ENCODE assay signal across 1 cellular context in the genomic region with DNA sequence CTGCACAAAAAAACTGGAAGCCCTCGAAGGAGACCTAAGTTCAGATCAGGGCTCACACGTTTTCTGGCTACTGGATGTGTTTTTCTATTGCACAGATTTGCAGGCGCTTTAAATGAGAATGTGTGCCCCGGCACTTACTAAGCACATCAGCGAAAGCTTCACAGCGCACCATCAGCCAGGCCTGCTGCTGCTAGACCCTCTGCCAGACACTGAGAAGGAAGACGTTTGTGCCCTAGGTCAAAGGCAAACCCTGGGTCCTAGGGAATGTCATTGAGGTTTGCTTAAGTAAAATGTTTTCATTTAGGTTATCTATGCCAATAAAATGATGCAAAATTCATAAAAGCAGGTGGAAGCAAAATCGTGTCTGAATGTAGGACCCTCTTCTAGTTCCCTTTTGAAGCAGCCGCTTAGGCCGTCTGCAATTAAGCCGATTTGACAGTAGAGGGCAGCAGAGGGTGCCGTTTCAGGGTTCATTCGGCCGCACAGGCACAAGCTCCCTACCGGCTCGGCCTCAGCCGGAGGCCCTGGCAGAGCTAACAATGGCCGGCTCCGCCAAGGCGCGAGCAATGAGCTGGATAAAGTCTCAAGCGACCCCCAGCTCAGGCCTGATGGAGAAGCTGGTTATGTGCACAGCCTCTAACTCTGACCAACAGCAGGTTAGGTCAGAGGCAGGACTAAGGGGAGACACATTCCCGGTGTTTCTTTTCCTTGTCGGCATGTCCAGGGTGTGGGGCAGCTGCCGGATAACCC.
TF ChIP-seq lines count a peak whose summit lies in the region.

No MANE protein-coding gene starts in this region.

TF ChIP-seq in HepG2, 621 proteins besides CTCF, POLR2A, EP300 and RAD21 (continued from another document):
- TF ChIP-seq, protein P1, sequence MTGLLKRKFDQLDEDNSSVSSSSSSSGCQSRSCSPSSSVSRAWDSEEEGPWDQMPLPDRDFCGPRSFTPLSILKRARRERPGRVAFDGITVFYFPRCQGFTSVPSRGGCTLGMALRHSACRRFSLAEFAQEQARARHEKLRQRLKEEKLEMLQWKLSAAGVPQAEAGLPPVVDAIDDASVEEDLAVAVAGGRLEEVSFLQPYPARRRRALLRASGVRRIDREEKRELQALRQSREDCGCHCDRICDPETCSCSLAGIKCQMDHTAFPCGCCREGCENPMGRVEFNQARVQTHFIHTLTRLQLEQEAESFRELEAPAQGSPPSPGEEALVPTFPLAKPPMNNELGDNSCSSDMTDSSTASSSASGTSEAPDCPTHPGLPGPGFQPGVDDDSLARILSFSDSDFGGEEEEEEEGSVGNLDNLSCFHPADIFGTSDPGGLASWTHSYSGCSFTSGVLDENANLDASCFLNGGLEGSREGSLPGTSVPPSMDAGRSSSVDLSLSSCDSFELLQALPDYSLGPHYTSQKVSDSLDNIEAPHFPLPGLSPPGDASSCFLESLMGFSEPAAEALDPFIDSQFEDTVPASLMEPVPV (CRISPR knock-in tag; IDR thresholded peaks at IDR 0.05) = no peak
- TF ChIP-seq ZNF501 (CRISPR knock-in tag; IDR thresholded peaks at IDR 0.05) (0 out of 2 replicates have a peak, but pooled peaks have one; percentile 43), ZNF143 (CRISPR knock-in tag; IDR thresholded peaks at IDR 0.05) (no peak), ZNF562 (CRISPR knock-in tag; IDR thresholded peaks at IDR 0.05; ENCODE audit: borderline replicate concordance) (no peak), ZNF180 (CRISPR knock-in tag; IDR thresholded peaks at IDR 0.05; ENCODE audit: borderline replicate concordance, low read depth) (no peak), ATRX (CRISPR knock-in tag; IDR thresholded peaks at IDR 0.05; ENCODE audit: borderline replicate concordance) (no peak), SALL1 (CRISPR knock-in tag; IDR thresholded peaks at IDR 0.05) (peak; percentile 48; the same call in 1 of the 2 replicates)
- TF ChIP-seq, protein P2, sequence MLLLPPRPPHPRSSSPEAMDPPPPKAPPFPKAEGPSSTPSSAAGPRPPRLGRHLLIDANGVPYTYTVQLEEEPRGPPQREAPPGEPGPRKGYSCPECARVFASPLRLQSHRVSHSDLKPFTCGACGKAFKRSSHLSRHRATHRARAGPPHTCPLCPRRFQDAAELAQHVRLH (CRISPR knock-in tag; IDR thresholded peaks at IDR 0.05; ENCODE audit: borderline replicate concordance, low read depth) = 0 out of 2 replicates have a peak, but pooled peaks have one; percentile 25
- TF ChIP-seq, protein P3, sequence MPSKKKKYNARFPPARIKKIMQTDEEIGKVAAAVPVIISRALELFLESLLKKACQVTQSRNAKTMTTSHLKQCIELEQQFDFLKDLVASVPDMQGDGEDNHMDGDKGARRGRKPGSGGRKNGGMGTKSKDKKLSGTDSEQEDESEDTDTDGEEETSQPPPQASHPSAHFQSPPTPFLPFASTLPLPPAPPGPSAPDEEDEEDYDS (CRISPR knock-in tag; IDR thresholded peaks at IDR 0.05) = peak; percentile 20; the same call in 1 of the 2 replicates
- TF ChIP-seq, protein P4, sequence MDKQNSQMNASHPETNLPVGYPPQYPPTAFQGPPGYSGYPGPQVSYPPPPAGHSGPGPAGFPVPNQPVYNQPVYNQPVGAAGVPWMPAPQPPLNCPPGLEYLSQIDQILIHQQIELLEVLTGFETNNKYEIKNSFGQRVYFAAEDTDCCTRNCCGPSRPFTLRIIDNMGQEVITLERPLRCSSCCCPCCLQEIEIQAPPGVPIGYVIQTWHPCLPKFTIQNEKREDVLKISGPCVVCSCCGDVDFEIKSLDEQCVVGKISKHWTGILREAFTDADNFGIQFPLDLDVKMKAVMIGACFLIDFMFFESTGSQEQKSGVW (CRISPR knock-in tag; IDR thresholded peaks at IDR 0.05; ENCODE audit: borderline replicate concordance) = no peak
